25 cellular contexts compared by ENCODE assay signal in the genomic region with DNA sequence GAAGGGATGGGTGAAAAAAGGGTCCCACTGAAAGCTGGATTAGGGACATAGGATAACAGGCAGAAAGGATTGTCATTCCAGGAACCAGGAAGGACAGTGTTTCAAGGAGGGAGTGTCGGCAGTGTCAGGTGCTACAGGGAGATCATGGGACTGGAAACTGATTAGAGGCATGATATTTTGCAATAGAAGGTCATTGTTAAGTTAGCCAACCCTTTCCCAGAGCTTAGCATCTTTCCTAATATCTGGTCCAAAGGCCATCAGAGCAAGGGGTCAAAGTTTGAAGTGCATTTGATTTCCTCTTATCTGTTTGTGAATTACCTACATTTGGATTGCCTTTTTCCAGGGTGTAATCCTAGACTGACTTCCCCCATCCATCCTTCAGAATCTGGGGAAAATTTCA.
"Had no signal": no experiment of that assay in that cellular context is flagged by ENCODE, and none has a peak within 500 bp of the region (broad histone marks: within the 10 kb centered on the region; RNA-seq: fewer than 3 reads in every experiment).

No MANE protein-coding gene starts in this region.

- ATAC-seq: activated CD8-positive, alpha-beta T cell treated with anti-CD3 and anti-CD28 coated beads, Interleukin-2, amount 10 ng/mL, durations not matched to agents 7 days and 5 days had no signal

- H3K4me3 Mint-ChIP-seq: activated CD8-positive, alpha-beta T cell treated with anti-CD3 and anti-CD28 coated beads, Interleukin-2, amount 10 ng/mL, durations not matched to agents 7 days and 5 days; activated naive CD8-positive, alpha-beta T cell treated with anti-CD3 and anti-CD28 coated beads for 36 hours; activated T-cell treated with anti-CD3 and anti-CD28 coated beads, Interleukin-2, amount 50 U/mL, for 24 hours; activated T-helper 1 cell treated with anti-CD3 and anti-CD28 coated beads, Interleukin-12 subunit alpha, Interleukin-12 subunit beta, Interleukin-2, Interleukin-4 antibody, amounts not matched to agents 30 ng/mL and 10 ng/mL and 1 ng/mL, durations not matched to agents 14 hours and 24 hours and 36 hours had no signal

- DNase-seq: activated CD4-positive, alpha-beta T cell treated with anti-CD3 and anti-CD28 coated beads, Interleukin-2, amount 50 U/mL, for 1 hour; activated CD4-positive, CD25-positive, alpha-beta regulatory T cell; activated CD8-positive, alpha-beta memory T cell treated with anti-CD3 and anti-CD28 coated beads, Interleukin-2, amount 50 U/mL, for 48 hours; activated CD8-positive, alpha-beta T cell treated with anti-CD3 and anti-CD28 coated beads, Interleukin-2, amount 10 ng/mL, durations not matched to agents 7 days and 5 days; activated effector memory CD4-positive, alpha-beta T cell treated with anti-CD3 and anti-CD28 coated beads, Interleukin-2, amount 50 U/mL, for 16 hours; activated naive CD4-positive, alpha-beta T cell treated with Interleukin-2 at 50 U/mL for 16 hours; activated naive CD8-positive, alpha-beta T cell treated with anti-CD3 and anti-CD28 coated beads for 36 hours; activated T-cell treated with anti-CD3 and anti-CD28 coated beads, Interleukin-2, amount 50 U/mL, for 24 hours; brain microvascular endothelial cell; MG63; MV-4-11; NCI-H1092 treated with DMSO at 0.1 percent for 48 hours; NCI-H1417 treated with DMSO at 0.1 percent for 48 hours; NCI-H1694; NCI-H2029; NCI-H2107; NCI-H2171 treated with DMSO at 0.1 percent for 48 hours; NCI-H226; NCI-H526; NCI-H774; SIG-M5; T-helper 1 cell had no signal

- H3K27me3 ChIP-seq: brain microvascular endothelial cell, cardiac muscle cell, MG63 had no signal

- H3K27ac Mint-ChIP-seq: activated CD8-positive, alpha-beta T cell treated with anti-CD3 and anti-CD28 coated beads, Interleukin-2, amount 10 ng/mL, durations not matched to agents 7 days and 5 days; activated naive CD8-positive, alpha-beta T cell treated with anti-CD3 and anti-CD28 coated beads for 36 hours; activated T-cell treated with anti-CD3 and anti-CD28 coated beads, Interleukin-2, amount 50 U/mL, for 24 hours; activated T-helper 1 cell treated with anti-CD3 and anti-CD28 coated beads, Interleukin-12 subunit alpha, Interleukin-12 subunit beta, Interleukin-2, Interleukin-4 antibody, amounts not matched to agents 30 ng/mL and 10 ng/mL and 1 ng/mL, durations not matched to agents 14 hours and 24 hours and 36 hours had no signal

- H3K4me3 ChIP-seq: cardiac muscle cell, MG63 had no signal

- H3K27ac ChIP-seq: brain microvascular endothelial cell, cardiac muscle cell, VCaP had no signal

- H3K9me3 Mint-ChIP-seq: activated T-cell treated with anti-CD3 and anti-CD28 coated beads, Interleukin-2, amount 50 U/mL, for 24 hours; activated T-helper 1 cell treated with anti-CD3 and anti-CD28 coated beads, Interleukin-12 subunit alpha, Interleukin-12 subunit beta, Interleukin-2, Interleukin-4 antibody, amounts not matched to agents 30 ng/mL and 10 ng/mL and 1 ng/mL, durations not matched to agents 14 hours and 24 hours and 36 hours had no signal

- H3K36me3 ChIP-seq: brain microvascular endothelial cell, cardiac muscle cell, MG63 had no signal

- H3K27me3 Mint-ChIP-seq: activated naive CD8-positive, alpha-beta T cell treated with anti-CD3 and anti-CD28 coated beads for 36 hours; activated T-cell treated with anti-CD3 and anti-CD28 coated beads, Interleukin-2, amount 50 U/mL, for 24 hours had no signal
